1 cellular context compared by ENCODE assay signal in genomic region chr16:56643833-56644232, GRCh38.
A peak's percentile ranks its signal among the peaks of the same experiment; 100 is the strongest.
TF ChIP-seq lines count a peak whose summit lies in the region.

No MANE protein-coding gene starts in this region.

TF ChIP-seq in HepG2, 621 proteins besides CTCF, POLR2A, EP300 and RAD21:
- TF ChIP-seq ERF (CRISPR knock-in tag; IDR thresholded peaks at IDR 0.05) (0 out of 2 replicates have a peak, but pooled peaks have one; percentile 3), REST (IDR thresholded peaks at IDR 0.05; ENCODE audit: borderline replicate concordance in 1 of 2, low read depth in 1 of 2, low read length in 2 of 2) (peak; percentile 55 to 87), TEAD3 (CRISPR knock-in tag; optimal IDR thresholded peaks at IDR 0.05; ENCODE audit: borderline replicate concordance) (peak; percentile 2), MIER2 (CRISPR knock-in tag; IDR thresholded peaks at IDR 0.05) (peak; percentile 84), ZSCAN9 (CRISPR knock-in tag; IDR thresholded peaks at IDR 0.05; ENCODE audit: borderline replicate concordance) (no peak), ZNF784 (CRISPR knock-in tag; IDR thresholded peaks at IDR 0.05; ENCODE audit: borderline replicate concordance) (no peak), FOXO4 (CRISPR knock-in tag; conservative IDR thresholded peaks at IDR 0.05) (no peak)
- TF ChIP-seq, protein P1, sequence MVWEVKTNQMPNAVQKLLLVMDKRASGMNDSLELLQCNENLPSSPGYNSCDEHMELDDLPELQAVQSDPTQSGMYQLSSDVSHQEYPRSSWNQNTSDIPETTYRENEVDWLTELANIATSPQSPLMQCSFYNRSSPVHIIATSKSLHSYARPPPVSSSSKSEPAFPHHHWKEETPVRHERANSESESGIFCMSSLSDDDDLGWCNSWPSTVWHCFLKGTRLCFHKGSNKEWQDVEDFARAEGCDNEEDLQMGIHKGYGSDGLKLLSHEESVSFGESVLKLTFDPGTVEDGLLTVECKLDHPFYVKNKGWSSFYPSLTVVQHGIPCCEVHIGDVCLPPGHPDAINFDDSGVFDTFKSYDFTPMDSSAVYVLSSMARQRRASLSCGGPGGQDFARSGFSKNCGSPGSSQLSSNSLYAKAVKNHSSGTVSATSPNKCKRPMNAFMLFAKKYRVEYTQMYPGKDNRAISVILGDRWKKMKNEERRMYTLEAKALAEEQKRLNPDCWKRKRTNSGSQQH (CRISPR knock-in tag; IDR thresholded peaks at IDR 0.05; ENCODE audit: low read depth) = no peak
